Comparison of ENCODE assay signal across 22 cellular contexts in the genomic region with DNA sequence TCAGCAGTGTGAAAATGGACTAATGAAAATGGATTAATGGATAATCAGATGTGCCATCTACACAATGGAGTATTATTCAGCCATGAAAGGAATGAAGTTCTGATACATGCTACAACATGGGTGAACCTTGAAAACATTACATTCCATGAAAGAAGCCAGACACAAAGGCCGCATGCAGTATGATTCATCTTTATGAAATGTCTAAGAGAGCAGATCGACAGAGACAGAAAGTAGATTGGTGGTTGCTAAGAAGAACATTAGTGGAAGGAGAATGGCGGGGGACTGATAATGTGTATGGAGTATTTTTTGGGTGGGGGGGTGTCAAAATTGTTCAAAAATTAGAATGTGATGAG. TPM values are rescaled to one million over a fixed set of nuclear protein-coding genes. Genes with fewer than 3 reads are reported as not detected.
DNase-seq lines count a peak whose midpoint lies in the region; TF ChIP-seq lines count a peak whose summit lies in the region.
"Had no signal": no experiment of that assay in that cellular context is flagged by ENCODE, and none has a peak within 500 bp of the region (broad histone marks: within the 10 kb centered on the region; RNA-seq: fewer than 3 reads in every experiment).

No MANE protein-coding gene starts in this region.

- H4K20me1 ChIP-seq in neural progenitor cell (ENCODE audit: low read depth) = no peaks in the 10 kb centered on the region

- no peaks in the 10 kb centered on the region for H3K9me3 ChIP-seq in adipocyte (ENCODE audit: control insufficient read depth, low read length)
- no peaks in the 10 kb centered on the region for H3K9me3 ChIP-seq in neural progenitor cell (ENCODE audit: low read depth)
- H3K9me3 ChIP-seq: neutrophil, sigmoid colon had no signal

- H3K36me3 ChIP-seq in adipocyte (ENCODE audit: control insufficient read depth, insufficient read depth, low read length, severe bottlenecking) = no peaks in the 10 kb centered on the region
- H3K36me3 ChIP-seq in neural progenitor cell = no peaks in the 10 kb centered on the region
- H3K36me3 ChIP-seq: sigmoid colon had no signal

- H3K27ac ChIP-seq in neural progenitor cell = no peak overlapping the region
- H3K27ac ChIP-seq: HL-60, neutrophil had no signal

- peaks cover 7% of the 10 kb centered on the region for H3K27me3 Mint-ChIP-seq in neural progenitor cell (ENCODE audit: insufficient read depth, low read depth)
- H3K27me3 Mint-ChIP-seq: activated CD8-positive, alpha-beta T cell treated with anti-CD3 and anti-CD28 coated beads for 36 hours; activated naive CD4-positive, alpha-beta T cell treated with anti-CD3 and anti-CD28 coated beads, Interleukin-2, amount 50 U/mL, for 24 hours; T-helper 17 cell had no signal

- H3K4me2 ChIP-seq in neural progenitor cell = no peak overlapping the region

- no peaks in the 10 kb centered on the region for H3K9me3 Mint-ChIP-seq in neural progenitor cell
- H3K9me3 Mint-ChIP-seq: activated CD8-positive, alpha-beta T cell treated with anti-CD3 and anti-CD28 coated beads for 36 hours; activated naive CD4-positive, alpha-beta T cell treated with anti-CD3 and anti-CD28 coated beads, Interleukin-2, amount 50 U/mL, for 24 hours; H9 had no signal

- H3K27me3 ChIP-seq in adipocyte (replicated peaks; ENCODE audit: control insufficient read depth, insufficient read depth, low read length) (no peaks in the 10 kb centered on the region), neural progenitor cell (no peaks in the 10 kb centered on the region)
- H3K27me3 ChIP-seq: neutrophil, sigmoid colon had no signal

- no peaks in the 10 kb centered on the region for H3F3A ChIP-seq in neural progenitor cell (ENCODE audit: low read depth)

- H3K4me1 ChIP-seq in adipocyte (ENCODE audit: control insufficient read depth, insufficient read depth, low read length) (peaks cover 8% of the 10 kb centered on the region), neural progenitor cell (no peaks in the 10 kb centered on the region)

- peak; percentile 40 for DNase-seq in HCEC 1CT
- DNase-seq in adipocyte (ENCODE audit: low read depth) = peak; percentile 12
- DNase-seq in fibroblast of pulmonary artery (ENCODE audit: low read depth) = peak; percentile 31
- peak; percentile 59 for DNase-seq in renal cortical epithelial cell (ENCODE audit: low read depth)
- no peak for DNase-seq in SW 1271 (lab: John Stamatoyannopoulos, UW)
- DNase-seq in neural progenitor cell (ENCODE audit: low spot score) = no peak
- DNase-seq in NCI-H1436 treated with DMSO at 0.1 percent for 48 hours (lab: John Stamatoyannopoulos, UW) = no peak
- DNase-seq in activated CD4-positive, CD25-positive, alpha-beta regulatory T cell treated with anti-CD3 and anti-CD28 coated beads, Interleukin-2, amount 50 U/mL, for 72 hours = no peak
- DNase-seq: activated T-cell treated with anti-CD3 and anti-CD28 coated beads, Interleukin-2, amount 50 U/mL, for 48 hours; effector CD8-positive, alpha-beta T cell; H9; left cardiac atrium; NCI-H2029; SHP77; sigmoid colon; stimulated activated CD4-positive, alpha-beta T cell treated with anti-CD3 and anti-CD28 coated beads, Interleukin-4, amount 100 ng/mL, for 1 hour; T-helper 17 cell had no signal

- no peak overlapping the region for H3K4me3 Mint-ChIP-seq in neural progenitor cell
- H3K4me3 Mint-ChIP-seq: activated CD8-positive, alpha-beta T cell treated with anti-CD3 and anti-CD28 coated beads for 36 hours; activated naive CD4-positive, alpha-beta T cell treated with anti-CD3 and anti-CD28 coated beads, Interleukin-2, amount 50 U/mL, for 24 hours; H9; T-helper 17 cell had no signal

- peaks cover 65% of the 10 kb centered on the region for H3K36me3 Mint-ChIP-seq in neural progenitor cell

- no peaks in the 10 kb centered on the region for H3K4me1 Mint-ChIP-seq in neural progenitor cell
- H3K4me1 Mint-ChIP-seq: activated naive CD4-positive, alpha-beta T cell treated with anti-CD3 and anti-CD28 coated beads, Interleukin-2, amount 50 U/mL, for 24 hours; T-helper 17 cell had no signal

- no peak for TF ChIP-seq CTCF in fibroblast of pulmonary artery (IDR thresholded peaks at IDR 0.05; ENCODE audit: low read length, missing control alignments)
- TF ChIP-seq CTCF in neural progenitor cell (IDR thresholded peaks at IDR 0.05) = no peak

- H2AFZ ChIP-seq in neural progenitor cell (replicated peaks) = no peak overlapping the region

- H3K9ac ChIP-seq in adipocyte (ENCODE audit: low read length) = no peak overlapping the region
- H3K9ac ChIP-seq in neural progenitor cell = no peak overlapping the region

- H3K79me2 ChIP-seq in neural progenitor cell (ENCODE audit: low read depth) = no peaks in the 10 kb centered on the region

- H3K27ac Mint-ChIP-seq in neural progenitor cell = no peak overlapping the region
- H3K27ac Mint-ChIP-seq: activated CD8-positive, alpha-beta T cell treated with anti-CD3 and anti-CD28 coated beads for 36 hours; activated naive CD4-positive, alpha-beta T cell treated with anti-CD3 and anti-CD28 coated beads, Interleukin-2, amount 50 U/mL, for 24 hours; H9; T-helper 17 cell had no signal

- no peak overlapping the region for H3K4me3 ChIP-seq in adipocyte (ENCODE audit: low read length)
- H3K4me3 ChIP-seq in fibroblast of pulmonary artery (replicated peaks; ENCODE audit: low read depth, low read length) = no peak overlapping the region
- no peak overlapping the region for H3K4me3 ChIP-seq in neural progenitor cell
- H3K4me3 ChIP-seq: K562, sigmoid colon had no signal

RNA-seq across cellular contexts. Expression of a gene that starts 47.3 kb away (rescaled TPM):
- 21.9 and 52.6 TPM in 2 replicates for total RNA-seq in renal cortical epithelial cell
- total RNA-seq in neural progenitor cell (ENCODE audit: low replicate concordance) = 24.5 and 25.3 TPM in 2 replicates

Comparison
In these comparisons a context has a peak if more than half of its experiments do, and no peak if none do; other contexts are left out.
1. DNase-seq: peak in HCEC 1CT (single experiment), adipocyte (single experiment), fibroblast of pulmonary artery (single experiment) and renal cortical epithelial cell (single experiment); none in SW 1271 (0 of 2), neural progenitor cell (single experiment), NCI-H1436 treated with DMSO at 0.1 percent for 48 hours (single experiment) and activated CD4-positive, CD25-positive, alpha-beta regulatory T cell treated with anti-CD3 and anti-CD28 coated beads, Interleukin-2, amount 50 U/mL, for 72 hours (single experiment).